20 cellular contexts compared by ENCODE assay signal in genomic region chr21:33369586-33369985, GRCh38. TPM values are rescaled to one million over a fixed set of nuclear protein-coding genes. Genes with fewer than 3 reads are reported as not detected.
DNase-seq lines count a peak whose midpoint lies in the region; ATAC-seq, FAIRE-seq and TF ChIP-seq lines count a peak whose summit lies in the region.
"Had no signal": no experiment of that assay in that cellular context is flagged by ENCODE, and none has a peak within 500 bp of the region (broad histone marks: within the 10 kb centered on the region; RNA-seq: fewer than 3 reads in every experiment).

No MANE protein-coding gene starts in this region.

- peaks cover 0 to 12% (median 3%) of the 10 kb centered on the region in 4 experiments; a peak in 4 of 7 replicates for H3K4me1 ChIP-seq in H1 (replicated peaks in 1 of 4; ENCODE audit: control insufficient read depth in 3 of 4, insufficient read depth in 4 of 4, low read length in 3 of 4)
- H3K4me1 ChIP-seq: BE2C had no signal

- TF ChIP-seq CTCF in activated B cell treated with CpG ODN at 0.5 μM for 24 hours (IDR thresholded peaks at IDR 0.05) (no peak), H1 (IDR thresholded peaks at IDR 0.05; ENCODE audit: control extremely low read depth in 1 of 3, insufficient read depth in 1 of 3, low read depth in 1 of 3, low read length in 3 of 3) (no peak)

- POLR2A ChIA-PET in activated B cell treated with CpG ODN at 0.5 μM for 24 hours (lab: Charles Lee): interaction anchor here (1.9 to 3.3 kb wide), 2 partner anchors 8 to 44 kb away, joined by 5 to 25 read pairs; partner anchors contain the start of gene IFNAR1
- POLR2A ChIA-PET in H1 (lab: Charles Lee; ENCODE audit: partially characterized antibody): interaction anchor here (0.8 to 1.3 kb wide), 2 partner anchors 8 to 9 kb away, joined by 3 to 8 read pairs; no protein-coding TSS in a partner anchor

- no peak overlapping the region for H2BK120ac ChIP-seq in H1 (replicated peaks; ENCODE audit: low read depth, low read length)

- FAIRE-seq in H1 (lab: Jason Lieb, UNC): no peak
- FAIRE-seq: D721Med, G401.6, GM12891, H54 had no signal

- in situ Hi-C loops in ACHN (cut with HindIII; ENCODE audit: low pct_ligation_motif_present, low pct_unique_long_range_greater_than_20kb, low sequenced_read_pairs): no loop called here

- no peaks in the 10 kb centered on the region for H3K79me1 ChIP-seq in H1 (ENCODE audit: low read depth, low read length)

- no peak overlapping the region for H3K4me3 Mint-ChIP-seq in activated B cell treated with CpG ODN at 0.5 μM for 24 hours
- no peak overlapping the region for H3K4me3 Mint-ChIP-seq in stimulated activated naive B cell treated with anti-CD40 and anti-IgM and Interleukin-4, amounts not matched to agents 10 μg/mL and 1 μg/mL and 100 μg/mL, for 72 hours
- H3K4me3 Mint-ChIP-seq: CD8-positive, alpha-beta T cell had no signal

- H4K5ac ChIP-seq in H1 (ENCODE audit: insufficient read length, low read depth, low read length): no peak overlapping the region

- H4K91ac ChIP-seq in H1 (replicated peaks; ENCODE audit: insufficient read length, low read length): peak overlapping the region; percentile 66

- H3K23ac ChIP-seq in H1 (ENCODE audit: insufficient read length): no peak overlapping the region

- 92% methylated on average over 1 of the region's 1 CpG; no CpG with 5 or more reads in 1 of the 2 experiments for WGBS in H1 (ENCODE audit: extremely low coverage in 1 of 2, insufficient coverage in 1 of 2, insufficient read length in 1 of 2, insufficient replicate concordance in 2 of 2, low coverage in 1 of 2, low lambda C conversion rate in 2 of 2, missing lambda C conversion rate in 1 of 2), 2 experiments

- H2BK5ac ChIP-seq in H1 (ENCODE audit: low read depth, low read length): 0 out of 2 replicates have a peak overlapping the region, but pooled peaks have one; percentile 37

- H2BK20ac ChIP-seq in H1 (ENCODE audit: low read length): peak overlapping the region; percentile 98

- no peak overlapping the region for H3K4ac ChIP-seq in H1 (replicated peaks; ENCODE audit: insufficient read length, low read depth, low read length)

- H3K27me3 ChIP-seq in H1 (replicated peaks in 1 of 4; ENCODE audit: control insufficient read depth in 3 of 4, extremely low read depth in 1 of 4, insufficient read depth in 3 of 4, low read length in 3 of 4): no peaks in the 10 kb centered on the region

- no peak overlapping the region for H3K14ac ChIP-seq in H1 (ENCODE audit: insufficient read length)

- no peaks in the 10 kb centered on the region for H3K36me3 ChIP-seq in H1 (ENCODE audit: control insufficient read depth in 2 of 4, insufficient read depth in 4 of 4, low read length in 3 of 4)
- H3K36me3 ChIP-seq: BE2C had no signal

- TF ChIP-seq RAD21 in H1 (IDR thresholded peaks at IDR 0.05 in 1 of 2, conservative IDR thresholded peaks at IDR 0.05 in 1 of 2; ENCODE audit: low read depth in 2 of 2, low read length in 2 of 2): no peak

- peak overlapping the region; percentile 65; the same call in 1 of the 2 replicates for H3K18ac ChIP-seq in H1 (ENCODE audit: extremely low read depth, low read length)

- no peak overlapping the region for H3K4me3 ChIP-seq in H1 (ENCODE audit: extremely low read depth in 1 of 4, insufficient read depth in 2 of 4, low read depth in 3 of 4, low read length in 4 of 4)

- H3K9me3 ChIP-seq in H1 (ENCODE audit: insufficient read depth in 2 of 2, low read depth in 1 of 2, low read length in 1 of 2): peaks cover 7 to 8% of the 10 kb centered on the region in 2 experiments

- peak overlapping the region; percentile 98; the same call in 1 of the 2 replicates for H2BK12ac ChIP-seq in H1 (ENCODE audit: low read depth, low read length)

- peaks cover 16% of the 10 kb centered on the region for H3K9me3 Mint-ChIP-seq in activated B cell treated with CpG ODN at 0.5 μM for 24 hours
- peaks cover 22 to 27% of the 10 kb centered on the region in 2 donors for H3K9me3 Mint-ChIP-seq in stimulated activated naive B cell treated with anti-CD40 and anti-IgM and Interleukin-4, amounts not matched to agents 10 μg/mL and 1 μg/mL and 100 μg/mL, for 72 hours

- no peaks in the 10 kb centered on the region for H3K23me2 ChIP-seq in H1 (ENCODE audit: low read depth, low read length)

- H3K36me3 Mint-ChIP-seq in activated B cell treated with CpG ODN at 0.5 μM for 24 hours (ENCODE audit: low read depth): peaks cover 6% of the 10 kb centered on the region
- peaks cover 17 to 32% of the 10 kb centered on the region in 2 donors for H3K36me3 Mint-ChIP-seq in stimulated activated naive B cell treated with anti-CD40 and anti-IgM and Interleukin-4, amounts not matched to agents 10 μg/mL and 1 μg/mL and 100 μg/mL, for 72 hours
- H3K36me3 Mint-ChIP-seq: CD8-positive, alpha-beta T cell had no signal

- peak; percentile 52 for DNase-seq in activated effector memory CD4-positive, alpha-beta T cell treated with anti-CD3 and anti-CD28 coated beads, Interleukin-2, amount 50 U/mL, for 16 hours
- DNase-seq in activated effector memory CD4-positive, alpha-beta T cell treated with Interleukin-2 at 50 U/mL for 16 hours: no peak
- no peak for DNase-seq in activated B cell treated with CpG ODN at 0.5 μM for 24 hours
- no peak for DNase-seq in H1 (ENCODE audit: low read depth in 1 of 2, low spot score in 2 of 2)
- no peak for DNase-seq in stimulated activated naive B cell treated with anti-CD40 and anti-IgM and Interleukin-4, amounts not matched to agents 10 μg/mL and 1 μg/mL and 100 μg/mL, for 72 hours
- no peak for DNase-seq in ACHN
- no peak for DNase-seq in occipital lobe (lab: John Stamatoyannopoulos, UW)
- DNase-seq: BE2C; CD8-positive, alpha-beta T cell; COR-L47; DMS153; DMS79 treated with DMSO at 0.1 percent for 48 hours; EL had no signal

- H3K27ac Mint-ChIP-seq in activated B cell treated with CpG ODN at 0.5 μM for 24 hours: peak overlapping the region; percentile 37
- H3K27ac Mint-ChIP-seq in stimulated activated naive B cell treated with anti-CD40 and anti-IgM and Interleukin-4, amounts not matched to agents 10 μg/mL and 1 μg/mL and 100 μg/mL, for 72 hours: peak overlapping the region; percentile 6
- H3K27ac Mint-ChIP-seq: CD8-positive, alpha-beta T cell had no signal

- H2AFZ ChIP-seq in H1 (ENCODE audit: low read length): no peak overlapping the region

- no peaks in the 10 kb centered on the region for H4K20me1 ChIP-seq in H1 (replicated peaks in 1 of 2; ENCODE audit: control insufficient read depth in 1 of 2, insufficient read depth in 2 of 2, low read length in 2 of 2)

- ATAC-seq in activated B cell treated with CpG ODN at 0.5 μM for 24 hours (ENCODE audit: low read depth): no peak
- no peak for ATAC-seq in stimulated activated naive B cell treated with anti-CD40 and anti-IgM and Interleukin-4, amounts not matched to agents 10 μg/mL and 1 μg/mL and 100 μg/mL, for 72 hours (replicated peaks)
- ATAC-seq in HG02759 (IDR thresholded peaks at IDR 0.05; ENCODE audit: unreplicated experiment): no peak
- ATAC-seq: CD8-positive, alpha-beta T cell; HCT116 had no signal

- no peaks in the 10 kb centered on the region for H3K27me3 Mint-ChIP-seq in activated B cell treated with CpG ODN at 0.5 μM for 24 hours
- H3K27me3 Mint-ChIP-seq in stimulated activated naive B cell treated with anti-CD40 and anti-IgM and Interleukin-4, amounts not matched to agents 10 μg/mL and 1 μg/mL and 100 μg/mL, for 72 hours: no peaks in the 10 kb centered on the region

- peak overlapping the region; percentile 35; the same call in 1 of the 2 replicates for H4K8ac ChIP-seq in H1 (ENCODE audit: extremely low read depth, insufficient read depth, low read length)

- no peak overlapping the region for H3K9ac ChIP-seq in H1 (replicated peaks in 1 of 4; ENCODE audit: extremely low read depth in 1 of 4, low read depth in 3 of 4, low read length in 3 of 4)

- TF ChIP-seq EP300 in H1 (IDR thresholded peaks at IDR 0.05; ENCODE audit: borderline replicate concordance in 1 of 2, low read depth in 2 of 2, low read length in 2 of 2): no peak

- peak overlapping the region; percentile 91; the same call in 1 of the 2 replicates for H2AK5ac ChIP-seq in H1 (ENCODE audit: low read depth, low read length)

- TF ChIP-seq POLR2A in H1 (IDR thresholded peaks at IDR 0.05; ENCODE audit: control extremely low read depth in 1 of 2, low read depth in 2 of 2, low read length in 2 of 2): no peak

- no peak overlapping the region for H3K4me2 ChIP-seq in H1 (ENCODE audit: insufficient read depth in 1 of 2, low read depth in 2 of 2, low read length in 2 of 2)

- peak overlapping the region; percentile 88; the same call in 1 of the 2 replicates for H2BK15ac ChIP-seq in H1 (ENCODE audit: low read length)

- H3K27ac ChIP-seq in H1 (ENCODE audit: low read depth, low read length): no peak overlapping the region
- H3K27ac ChIP-seq: C4-2B had no signal

- intact Hi-C loops in activated B cell treated with CpG ODN at 0.5 μM for 24 hours (cut with micrococcal nuclease): no loop called here

- CTCF ChIA-PET in activated B cell treated with CpG ODN at 0.5 μM for 24 hours (lab: Charles Lee) (interaction anchor here (1.5 to 2.0 kb wide), 2 partner anchors 9 to 11 kb away, joined by 4 to 8 read pairs; no protein-coding TSS in a partner anchor), H1 (lab: Charles Lee; ENCODE audit: partially characterized antibody) (interaction anchor here (1.0 to 4.8 kb wide), 9 partner anchors 9 to 168 kb away, joined by 3 to 17 read pairs (median 4); no protein-coding TSS in a partner anchor)

- no peaks in the 10 kb centered on the region for H3K79me2 ChIP-seq in H1 (ENCODE audit: control insufficient read depth in 1 of 2, insufficient read depth in 2 of 2, low read length in 2 of 2)

- H3K4me1 Mint-ChIP-seq in activated B cell treated with CpG ODN at 0.5 μM for 24 hours: peaks cover 68% of the 10 kb centered on the region
- H3K4me1 Mint-ChIP-seq in stimulated activated naive B cell treated with anti-CD40 and anti-IgM and Interleukin-4, amounts not matched to agents 10 μg/mL and 1 μg/mL and 100 μg/mL, for 72 hours: peaks cover 33 to 65% of the 10 kb centered on the region in 2 donors

- H3K56ac ChIP-seq in H1 (replicated peaks; ENCODE audit: insufficient read length, low read depth, low read length): no peak overlapping the region

RNA-seq across cellular contexts. Expression of gene IFNGR2, which starts 33.6 kb away (rescaled TPM):
- total RNA-seq in activated B cell treated with CpG ODN at 0.5 μM for 24 hours (66.8 and 71.1 TPM in 2 replicates), occipital lobe (57.1 TPM)
- total RNA-seq in H1 (2021; fragmentation: NEBNext Ultra II Directional; extraction: Animal tissue kit (Norgen Biotek cat#: 25700)): 34.9 and 36.0 TPM in 2 replicates
- 33.4 and 46.4 TPM in 2 replicates for polyA plus RNA-seq in H1 (2011; rRNA removed)
- 39.1 TPM for polyA plus RNA-seq in H1 (2011; cell fraction: cytosol; rRNA removed)
- 37.9 TPM for polyA plus RNA-seq in H1 (2011; cell fraction: nucleus; rRNA removed)
- 37.0 to 39.3 TPM (median 37.9 TPM) in 4 replicates for polyA plus RNA-seq in H1 (2012, experiment 1 of 2)
- 36.4 TPM for polyA plus RNA-seq in H1 (2012, experiment 2 of 2)
- polyA plus RNA-seq in H1 (2013, experiment 1 of 2): 25.9 TPM
- 27.9 TPM for polyA plus RNA-seq in H1 (2013, experiment 2 of 2)
- polyA minus RNA-seq in H1 (2011; rRNA and poly(A)+ RNA removed): 60.5 and 66.1 TPM in 2 replicates
- polyA minus RNA-seq in H1 (2011; cell fraction: cytosol; rRNA and poly(A)+ RNA removed): 31.0 TPM
- polyA minus RNA-seq in H1 (2011; cell fraction: nucleus; rRNA and poly(A)+ RNA removed): 27.3 TPM

RNA-seq across cellular contexts. Expression of gene IFNAR1, which starts 44.8 kb away (rescaled TPM):
- total RNA-seq in activated B cell treated with CpG ODN at 0.5 μM for 24 hours: 33.9 and 34.5 TPM in 2 replicates
- 13.4 and 17.1 TPM in 2 replicates for total RNA-seq in H1 (2021; fragmentation: NEBNext Ultra II Directional; extraction: Animal tissue kit (Norgen Biotek cat#: 25700))
- polyA plus RNA-seq in H1 (2011; rRNA removed): 3.1 and 3.4 TPM in 2 replicates
- 4.4 TPM for polyA plus RNA-seq in H1 (2011; cell fraction: cytosol; rRNA removed)
- polyA plus RNA-seq in H1 (2011; cell fraction: nucleus; rRNA removed): 1.7 TPM
- polyA plus RNA-seq in H1 (2012, experiment 1 of 2): 6.9 to 14.0 TPM (median 10.4 TPM) in 4 replicates
- 0.98 TPM for polyA plus RNA-seq in H1 (2012, experiment 2 of 2)
- polyA plus RNA-seq in H1 (2013, experiment 1 of 2): 10.5 TPM
- 13.5 TPM for polyA plus RNA-seq in H1 (2013, experiment 2 of 2)
- polyA minus RNA-seq in H1 (2011; rRNA and poly(A)+ RNA removed): 5.3 and 6.1 TPM in 2 replicates
- 3.2 TPM for polyA minus RNA-seq in H1 (2011; cell fraction: cytosol; rRNA and poly(A)+ RNA removed)
- polyA minus RNA-seq in H1 (2011; cell fraction: nucleus; rRNA and poly(A)+ RNA removed): 8.5 TPM
- 49.9 TPM for total RNA-seq in occipital lobe
